ENCODE assay signal across 8 cellular contexts in genomic region chr7:64888901-64889685, GRCh38. TPM values are rescaled to one million over a fixed set of nuclear protein-coding genes. Genes with fewer than 3 reads are reported as not detected.
DNase-seq lines count a peak whose midpoint lies in the region; ATAC-seq, FAIRE-seq and TF ChIP-seq lines count a peak whose summit lies in the region.

No MANE protein-coding gene starts in this region.

- H3K36me3 ChIP-seq in left lung, result no peaks in the 10 kb centered on the region

- no peak for DNase-seq in A549 (ENCODE audit: low read depth in 1 of 2, low spot score in 1 of 2)
- peak; percentile 12 to 21 for DNase-seq in cardiac fibroblast (ENCODE audit: low read depth in 2 of 2)
- peak; percentile 62 to 86 for DNase-seq in left lung
- no peak for DNase-seq in stimulated activated naive CD8-positive, alpha-beta T cell treated with anti-CD3 and anti-CD28 coated beads, Interleukin-15, amount 100 ng/mL, for 72 hours
- no peak for DNase-seq in cortex of kidney (lab: John Stamatoyannopoulos, UW)

- H3K27ac ChIP-seq in A549, result peak overlapping the region in 1 of 2 experiments; percentile 54; a peak in 2 of 6 replicates
- no peak overlapping the region for H3K27ac ChIP-seq in left lung

- intact Hi-C loops in left lung (cut with DNase I), result no loop called here

- FAIRE-seq in A549 (lab: Jason Lieb, UNC), result no peak

- peak; percentile 28 to 70; a peak in 4 of 6 replicates for ATAC-seq in A549
- peak; percentile 36 for ATAC-seq in HG02759 (IDR thresholded peaks at IDR 0.05; ENCODE audit: unreplicated experiment)
- ATAC-seq in left lung, result peak; percentile 76
- peak; percentile 44 for ATAC-seq in stimulated activated naive CD8-positive, alpha-beta T cell treated with anti-CD3 and anti-CD28 coated beads, Interleukin-15, amount 100 ng/mL, for 72 hours
- no peak for ATAC-seq in esophagus mucosa
- no peak for ATAC-seq in HG03097 (IDR thresholded peaks at IDR 0.05; ENCODE audit: low FRiP score, unreplicated experiment)

- TF ChIP-seq EP300 in A549 (IDR thresholded peaks at IDR 0.05), result no peak

- H3K27me3 ChIP-seq in left lung, result peaks cover 7 to 55% of the 10 kb centered on the region in 2 donors

- peaks cover 26% of the 10 kb centered on the region for H3K4me1 Mint-ChIP-seq in stimulated activated naive CD8-positive, alpha-beta T cell treated with anti-CD3 and anti-CD28 coated beads, Interleukin-15, amount 100 ng/mL, for 72 hours

- peak overlapping the region; percentile 84 to 89 for H3K4me3 Mint-ChIP-seq in stimulated activated naive CD8-positive, alpha-beta T cell treated with anti-CD3 and anti-CD28 coated beads, Interleukin-15, amount 100 ng/mL, for 72 hours

- TF ChIP-seq RAD21 in A549 (conservative IDR thresholded peaks at IDR 0.05 in 1 of 2, IDR thresholded peaks at IDR 0.05 in 1 of 2), result no peak

- POLR2A ChIA-PET in A549 (lab: Yijun Ruan, JAX), result no interaction called here

- CTCF ChIA-PET in A549 (lab: Yijun Ruan, JAX), result interaction anchor here (0.7 to 1.5 kb wide), 2 partner anchors 16 to 483 kb away, joined by 3 to 4 read pairs; no protein-coding TSS in a partner anchor

- H3K27me3 Mint-ChIP-seq in stimulated activated naive CD8-positive, alpha-beta T cell treated with anti-CD3 and anti-CD28 coated beads, Interleukin-15, amount 100 ng/mL, for 72 hours, result peaks cover 80% of the 10 kb centered on the region

- no peaks in the 10 kb centered on the region for H3K9me3 Mint-ChIP-seq in stimulated activated naive CD8-positive, alpha-beta T cell treated with anti-CD3 and anti-CD28 coated beads, Interleukin-15, amount 100 ng/mL, for 72 hours

- H3K27ac Mint-ChIP-seq in stimulated activated naive CD8-positive, alpha-beta T cell treated with anti-CD3 and anti-CD28 coated beads, Interleukin-15, amount 100 ng/mL, for 72 hours, result peak overlapping the region in 1 of 2 donors; percentile 29

- peak overlapping the region; percentile 87 for H3K4me2 ChIP-seq in A549

- peaks cover 10% of the 10 kb centered on the region; the same call in 2 of the 3 replicates for H3K9me3 ChIP-seq in A549
- H3K9me3 ChIP-seq in left lung, result no peaks in the 10 kb centered on the region

- no peaks in the 10 kb centered on the region for H3K4me1 ChIP-seq in A549
- peaks cover 4 to 20% of the 10 kb centered on the region in 2 donors for H3K4me1 ChIP-seq in left lung

- no peak for TF ChIP-seq CTCF in A549 (IDR thresholded peaks at IDR 0.05)
- TF ChIP-seq CTCF in cardiac fibroblast (IDR thresholded peaks at IDR 0.05; ENCODE audit: low read depth, low read length), result no peak
- no peak for TF ChIP-seq CTCF in left lung (IDR thresholded peaks at IDR 0.05)

- TF ChIP-seq POLR2A in A549 (IDR thresholded peaks at IDR 0.05; ENCODE audit: low read length), result no peak

- WGBS in A549 (ENCODE audit: missing lambda C conversion rate), result 24% methylated on average over 28 of the region's 60 CpGs

- H3K4me3 ChIP-seq in A549 (peak overlapping the region; percentile 44), cardiac fibroblast (replicated peaks in 1 of 2; ENCODE audit: low read depth in 2 of 2, low read length in 2 of 2) (peak overlapping the region; percentile 37 to 43), left lung (peak overlapping the region; percentile 31 to 48)

TF ChIP-seq in A549, 52 proteins besides CTCF, POLR2A, EP300 and RAD21:
- TF ChIP-seq MYC (IDR thresholded peaks at IDR 0.05; ENCODE audit: borderline replicate concordance, low read length), result no peak
- TF ChIP-seq CHD4 (IDR thresholded peaks at IDR 0.05; ENCODE audit: borderline replicate concordance), result no peak
- TF ChIP-seq KDM1A (IDR thresholded peaks at IDR 0.05; ENCODE audit: low read depth), result no peak
- no peak for TF ChIP-seq TFCP2L1 (CRISPR knock-in tag; IDR thresholded peaks at IDR 0.05)
- TF ChIP-seq, protein P1, sequence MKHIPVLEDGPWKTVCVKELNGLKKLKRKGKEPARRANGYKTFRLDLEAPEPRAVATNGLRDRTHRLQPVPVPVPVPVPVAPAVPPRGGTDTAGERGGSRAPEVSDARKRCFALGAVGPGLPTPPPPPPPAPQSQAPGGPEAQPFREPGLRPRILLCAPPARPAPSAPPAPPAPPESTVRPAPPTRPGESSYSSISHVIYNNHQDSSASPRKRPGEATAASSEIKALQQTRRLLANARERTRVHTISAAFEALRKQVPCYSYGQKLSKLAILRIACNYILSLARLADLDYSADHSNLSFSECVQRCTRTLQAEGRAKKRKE (CRISPR knock-in tag; IDR thresholded peaks at IDR 0.05; ENCODE audit: low read depth), result no peak
- TF ChIP-seq POLR2AphosphoS2 (conservative IDR thresholded peaks at IDR 0.05; ENCODE audit: low read length), result no peak
- TF ChIP-seq, protein P2, sequence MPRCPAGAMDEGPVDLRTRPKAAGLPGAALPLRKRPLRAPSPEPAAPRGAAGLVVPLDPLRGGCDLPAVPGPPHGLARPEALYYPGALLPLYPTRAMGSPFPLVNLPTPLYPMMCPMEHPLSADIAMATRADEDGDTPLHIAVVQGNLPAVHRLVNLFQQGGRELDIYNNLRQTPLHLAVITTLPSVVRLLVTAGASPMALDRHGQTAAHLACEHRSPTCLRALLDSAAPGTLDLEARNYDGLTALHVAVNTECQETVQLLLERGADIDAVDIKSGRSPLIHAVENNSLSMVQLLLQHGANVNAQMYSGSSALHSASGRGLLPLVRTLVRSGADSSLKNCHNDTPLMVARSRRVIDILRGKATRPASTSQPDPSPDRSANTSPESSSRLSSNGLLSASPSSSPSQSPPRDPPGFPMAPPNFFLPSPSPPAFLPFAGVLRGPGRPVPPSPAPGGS (IDR thresholded peaks at IDR 0.05), result no peak
- TF ChIP-seq EHF (CRISPR knock-in tag; IDR thresholded peaks at IDR 0.05), result no peak

RNA-seq across cellular contexts. Expression of gene ZNF273, which starts 14.0 kb away (rescaled TPM):
- 5.2 TPM in 2 replicates for polyA plus RNA-seq in A549 (2011; rRNA removed)
- 1.7 and 2.0 TPM in 2 replicates for polyA plus RNA-seq in A549 (2012; cell fraction: cytosol; rRNA removed)
- polyA plus RNA-seq in A549 (2012; cell fraction: nucleus; rRNA removed), result 0.77 and 1.4 TPM in 2 replicates
- 2.5 to 3.1 TPM (median 3.1 TPM) in 3 replicates for polyA plus RNA-seq in A549 (2017; fragmentation: RNase III; extraction: RNeasy Plus Mini Kit Qiagen cat#74134 plus additional on column Dnase treatment)
- polyA minus RNA-seq in A549 (2011; rRNA and poly(A)+ RNA removed), result 2.3 and 2.8 TPM in 2 replicates
- 1 to 10 TPM; 5.0 to 5.8 TPM for total RNA-seq in left lung
- 6.0 TPM for total RNA-seq in esophagus mucosa

Comparison
In these comparisons a context has a peak if more than half of its experiments do, and no peak if none do; other contexts are left out.
1. ATAC-seq: peak in A549 (2 of 2), HG02759 (single experiment), left lung (single experiment) and stimulated activated naive CD8-positive, alpha-beta T cell treated with anti-CD3 and anti-CD28 coated beads, Interleukin-15, amount 100 ng/mL, for 72 hours (single experiment); none in esophagus mucosa (single experiment) and HG03097 (single experiment).
2. DNase-seq: peak in cardiac fibroblast (2 of 2) and left lung (2 of 2); none in A549 (0 of 2), stimulated activated naive CD8-positive, alpha-beta T cell treated with anti-CD3 and anti-CD28 coated beads, Interleukin-15, amount 100 ng/mL, for 72 hours (0 of 2) and cortex of kidney (single experiment).
3. Peak in every context shown above with its lines, with median percentiles within 50 percentile points of each other: H3K4me3 ChIP-seq.